In the genomic region with DNA sequence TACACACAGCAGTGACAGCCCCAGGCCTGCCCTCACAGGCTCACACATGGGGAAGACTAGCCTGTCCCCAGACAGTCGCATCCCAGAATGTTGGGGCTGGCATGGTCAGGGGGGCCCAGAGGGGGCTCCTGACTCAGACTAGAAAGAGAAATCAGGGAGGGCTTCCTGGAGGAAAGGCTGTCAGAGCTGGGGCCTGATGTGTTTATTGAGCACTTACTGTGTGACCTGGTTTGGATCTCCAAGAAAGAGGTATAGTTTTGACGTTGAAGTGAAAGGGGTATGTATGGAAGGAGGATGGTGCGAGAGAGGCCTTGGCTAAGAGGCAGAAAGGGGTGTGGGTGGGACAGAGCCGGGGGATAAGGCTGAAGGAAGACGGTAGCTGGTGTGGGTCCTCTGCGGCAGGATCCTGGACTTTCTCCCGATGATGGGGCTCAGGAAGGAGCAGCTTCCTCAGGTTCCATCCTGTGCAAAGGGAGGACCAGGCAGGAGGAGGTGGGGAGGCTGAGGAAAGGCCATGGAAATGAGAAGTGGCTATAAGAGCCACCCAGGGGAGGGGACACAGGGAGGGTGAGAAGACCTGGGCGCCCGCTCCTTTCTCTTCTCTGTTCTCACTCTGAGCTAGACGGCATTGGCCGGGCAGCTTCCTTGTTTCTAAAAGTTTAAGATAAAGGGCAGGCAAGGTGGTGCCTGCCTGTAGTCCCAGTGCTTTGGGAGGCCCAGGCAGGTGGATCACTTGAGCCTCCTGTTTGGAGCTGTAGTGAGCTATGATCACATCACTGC, we compare ENCODE assay signal across 18 cellular contexts. TPM values are rescaled to one million over a fixed set of nuclear protein-coding genes. Genes with fewer than 3 reads are reported as not detected.
"Had no signal": no experiment of that assay in that cellular context is flagged by ENCODE, and none has a peak within 500 bp of the region (broad histone marks: within the 10 kb centered on the region; RNA-seq: fewer than 3 reads in every experiment).

No MANE protein-coding gene starts in this region.

- H3K27me3 Mint-ChIP-seq: activated naive CD8-positive, alpha-beta T cell; activated T-cell treated with anti-CD3 and anti-CD28 coated beads, Interleukin-2, amount 50 U/mL, for 24 hours had no signal

- H3K4me3 Mint-ChIP-seq: activated CD4-positive, alpha-beta memory T cell treated with anti-CD3 and anti-CD28 coated beads, Interleukin-2, amount 10 ng/mL, durations not matched to agents 7 days and 5 days; activated naive CD8-positive, alpha-beta T cell; activated T-cell treated with anti-CD3 and anti-CD28 coated beads, Interleukin-2, amount 50 U/mL, for 24 hours had no signal

- H3K36me3 Mint-ChIP-seq: activated naive CD8-positive, alpha-beta T cell had no signal

- DNase-seq: activated CD4-positive, alpha-beta memory T cell treated with anti-CD3 and anti-CD28 coated beads, Interleukin-2, amount 10 ng/mL, durations not matched to agents 7 days and 5 days; activated T-cell treated with anti-CD3 and anti-CD28 coated beads, Interleukin-2, amount 50 U/mL, for 24 hours; anterior cingulate cortex; dorsolateral prefrontal cortex; erythroblast; midbrain; sigmoid colon; spleen; thyroid gland; WERI-Rb-1 had no signal

- H3K27ac ChIP-seq: dorsolateral prefrontal cortex, sigmoid colon, spleen, thyroid gland, WERI-Rb-1 had no signal

- H3K9me3 Mint-ChIP-seq: activated CD4-positive, alpha-beta memory T cell treated with anti-CD3 and anti-CD28 coated beads, Interleukin-2, amount 10 ng/mL, durations not matched to agents 7 days and 5 days; activated T-cell treated with anti-CD3 and anti-CD28 coated beads, Interleukin-2, amount 50 U/mL, for 24 hours had no signal

- ATAC-seq: left lobe of liver had no signal

- H3K27ac Mint-ChIP-seq: activated CD4-positive, alpha-beta memory T cell treated with anti-CD3 and anti-CD28 coated beads, Interleukin-2, amount 10 ng/mL, durations not matched to agents 7 days and 5 days; activated naive CD8-positive, alpha-beta T cell; activated T-cell treated with anti-CD3 and anti-CD28 coated beads, Interleukin-2, amount 50 U/mL, for 24 hours had no signal

RNA-seq across cellular contexts. Expression of a gene that starts 33.5 kb away (rescaled TPM):
- total RNA-seq: activated CD4-positive, alpha-beta memory T cell treated with anti-CD3 and anti-CD28 coated beads, Interleukin-2, amount 10 ng/mL, durations not matched to agents 7 days and 5 days; chondrocyte; dorsolateral prefrontal cortex; left lobe of liver; osteoblast; pulmonary artery endothelial cell; sigmoid colon; spleen; T-helper 1 cell treated with Interleukin-12 subunit alpha and Interleukin-12 subunit beta and Interleukin-4 antibody, amounts not matched to agents 30 ng/mL and 1 ng/mL, for 36 hours had no signal

RNA-seq across cellular contexts. Expression of a gene that starts 45.3 kb away (rescaled TPM):
- total RNA-seq: activated CD4-positive, alpha-beta memory T cell treated with anti-CD3 and anti-CD28 coated beads, Interleukin-2, amount 10 ng/mL, durations not matched to agents 7 days and 5 days; chondrocyte; lung microvascular endothelial cell; myocyte; osteoblast; sigmoid colon; spleen; T-helper 1 cell treated with Interleukin-12 subunit alpha and Interleukin-12 subunit beta and Interleukin-4 antibody, amounts not matched to agents 30 ng/mL and 1 ng/mL, for 36 hours had no signal
